In genomic region chr2:105800953-105801635, GRCh38 we compare ENCODE assay signal across 1 cellular context.
A peak's percentile ranks its signal among the peaks of the same experiment; 100 is the strongest.
TF ChIP-seq lines count a peak whose summit lies in the region.

No MANE protein-coding gene starts in this region.

TF ChIP-seq in HepG2, 621 proteins besides CTCF, POLR2A, EP300 and RAD21 (continued from another document and continues in another):
- 0 out of 2 replicates have a peak, but pooled peaks have one; percentile 24 for TF ChIP-seq ZNF609 (CRISPR knock-in tag; IDR thresholded peaks at IDR 0.05; ENCODE audit: borderline replicate concordance)
- TF ChIP-seq TERF1 (CRISPR knock-in tag; IDR thresholded peaks at IDR 0.05): no peak
- TF ChIP-seq ZSCAN25 (CRISPR knock-in tag; IDR thresholded peaks at IDR 0.05): no peak
- no peak for TF ChIP-seq FOXA1 (IDR thresholded peaks at IDR 0.05)
- peak; percentile 70 for TF ChIP-seq FOXA1 (CRISPR knock-in tag; IDR thresholded peaks at IDR 0.05)
- no peak; the same call in 1 of the 2 replicates for TF ChIP-seq ZNF746 (CRISPR knock-in tag; IDR thresholded peaks at IDR 0.05)
- TF ChIP-seq CBX5 (CRISPR knock-in tag; IDR thresholded peaks at IDR 0.05; ENCODE audit: borderline replicate concordance): peak; percentile 16; the same call in 1 of the 2 replicates
- no peak for TF ChIP-seq ZXDC (CRISPR knock-in tag; IDR thresholded peaks at IDR 0.05)
- no peak for TF ChIP-seq CENPX (CRISPR knock-in tag; IDR thresholded peaks at IDR 0.05)
- peak; percentile 22; the same call in 1 of the 2 replicates for TF ChIP-seq SP4 (CRISPR knock-in tag; IDR thresholded peaks at IDR 0.05)
- TF ChIP-seq ZBTB33 (CRISPR knock-in tag; IDR thresholded peaks at IDR 0.05): no peak
- no peak for TF ChIP-seq ZNF451 (CRISPR knock-in tag; IDR thresholded peaks at IDR 0.05)
- TF ChIP-seq ZNF256 (CRISPR knock-in tag; conservative IDR thresholded peaks at IDR 0.05): no peak
- peak in 1 of 2 experiments; percentile 51; a peak in 1 of 4 replicates for TF ChIP-seq KLF16 (CRISPR knock-in tag; IDR thresholded peaks at IDR 0.05)
- TF ChIP-seq ZKSCAN8 (CRISPR knock-in tag; IDR thresholded peaks at IDR 0.05; ENCODE audit: borderline replicate concordance): no peak
- TF ChIP-seq FUBP1 (CRISPR knock-in tag; IDR thresholded peaks at IDR 0.05; ENCODE audit: borderline replicate concordance): no peak
- TF ChIP-seq HOXA7 (CRISPR knock-in tag; IDR thresholded peaks at IDR 0.05): no peak
- no peak for TF ChIP-seq MXD1 (CRISPR knock-in tag; IDR thresholded peaks at IDR 0.05)
- no peak for TF ChIP-seq ZNF737 (CRISPR knock-in tag; IDR thresholded peaks at IDR 0.05; ENCODE audit: borderline replicate concordance)
- no peak for TF ChIP-seq CREB3 (CRISPR knock-in tag; IDR thresholded peaks at IDR 0.05)
- TF ChIP-seq POLR2AphosphoS5 (IDR thresholded peaks at IDR 0.05; ENCODE audit: low read depth, low read length): no peak
- TF ChIP-seq MEF2D (CRISPR knock-in tag; IDR thresholded peaks at IDR 0.05): no peak
- no peak for TF ChIP-seq ISL2 (CRISPR knock-in tag; IDR thresholded peaks at IDR 0.05)
- no peak for TF ChIP-seq PAF1 (CRISPR knock-in tag; IDR thresholded peaks at IDR 0.05)
- no peak for TF ChIP-seq HCFC1 (IDR thresholded peaks at IDR 0.05; ENCODE audit: low read depth, low read length)
- 0 out of 2 replicates have a peak, but pooled peaks have one; percentile 26 for TF ChIP-seq ARNT2 (CRISPR knock-in tag; IDR thresholded peaks at IDR 0.05; ENCODE audit: low read depth)
- no peak for TF ChIP-seq ATM (IDR thresholded peaks at IDR 0.05; ENCODE audit: borderline replicate concordance)
- TF ChIP-seq ZNF652 (CRISPR knock-in tag; IDR thresholded peaks at IDR 0.05; ENCODE audit: borderline replicate concordance, low read depth): no peak
- peak; percentile 79 for TF ChIP-seq ZNF687 (CRISPR knock-in tag; IDR thresholded peaks at IDR 0.05)
- TF ChIP-seq ZNF512 (CRISPR knock-in tag; IDR thresholded peaks at IDR 0.05): no peak
- TF ChIP-seq HMG20A (CRISPR knock-in tag; IDR thresholded peaks at IDR 0.05; ENCODE audit: borderline replicate concordance): 0 out of 2 replicates have a peak, but pooled peaks have one; percentile 18
- peak; percentile 57; the same call in 1 of the 2 replicates for TF ChIP-seq ZNF644 (CRISPR knock-in tag; IDR thresholded peaks at IDR 0.05; ENCODE audit: low read depth)
